ENCODE assay signal across 8 cellular contexts in genomic region chr16:85798283-85798776, GRCh38. TPM values are rescaled to one million over a fixed set of nuclear protein-coding genes. Genes with fewer than 3 reads are reported as not detected.
DNase-seq lines count a peak whose midpoint lies in the region; ATAC-seq and TF ChIP-seq lines count a peak whose summit lies in the region.

No MANE protein-coding gene starts in this region.

- DNase-seq in neural progenitor cell (ENCODE audit: low spot score), result peak; percentile 23
- no peak for DNase-seq in NCI-H82 treated with DMSO at 0.1 percent for 48 hours (lab: John Stamatoyannopoulos, UW; ENCODE audit: unreplicated experiment)
- no peak for DNase-seq in GM19238 (ENCODE audit: insufficient read length, low spot score)
- DNase-seq in NCI-H2227 (lab: John Stamatoyannopoulos, UW; ENCODE audit: unreplicated experiment), result no peak

- H3K9me3 Mint-ChIP-seq in neural progenitor cell, result no peaks in the 10 kb centered on the region

- no peak overlapping the region for H3K27ac Mint-ChIP-seq in neural progenitor cell

- H3F3A ChIP-seq in Loucy (ENCODE audit: low read depth) (no peaks in the 10 kb centered on the region), neural progenitor cell (ENCODE audit: low read depth) (peaks cover 9% of the 10 kb centered on the region)

- peaks cover 56% of the 10 kb centered on the region for H4K20me1 ChIP-seq in Loucy (ENCODE audit: insufficient read depth, low read length, poor library complexity, severe bottlenecking)
- H4K20me1 ChIP-seq in neural progenitor cell (ENCODE audit: low read depth), result peaks cover 56% of the 10 kb centered on the region

- TF ChIP-seq CTCF in C4-2B (conservative IDR thresholded peaks at IDR 0.05) (no peak), Loucy (conservative IDR thresholded peaks at IDR 0.05; ENCODE audit: low read length) (no peak), neural progenitor cell (IDR thresholded peaks at IDR 0.05) (no peak)

- H3K27me3 Mint-ChIP-seq in neural progenitor cell (ENCODE audit: insufficient read depth, low read depth), result peaks cover 2% of the 10 kb centered on the region

- H3K4me3 Mint-ChIP-seq in neural progenitor cell, result peak overlapping the region; percentile 89

- H3K4me1 ChIP-seq in Loucy (ENCODE audit: insufficient read depth, low read length, poor library complexity, severe bottlenecking) (peaks cover 45% of the 10 kb centered on the region), endocrine pancreas (ENCODE audit: control insufficient read depth, insufficient read depth, low read length) (peaks cover 4% of the 10 kb centered on the region), neural progenitor cell (no peaks in the 10 kb centered on the region)

- peaks cover 35% of the 10 kb centered on the region for H3K36me3 Mint-ChIP-seq in neural progenitor cell

- H2AFZ ChIP-seq in Loucy (ENCODE audit: low read length) (no peak overlapping the region), neural progenitor cell (replicated peaks) (no peak overlapping the region)

- H3K79me2 ChIP-seq in Loucy (ENCODE audit: insufficient read depth, low read length) (peaks cover 94% of the 10 kb centered on the region), neural progenitor cell (ENCODE audit: low read depth) (peaks cover 100% of the 10 kb centered on the region)

- no peaks in the 10 kb centered on the region for H3K9me2 ChIP-seq in Loucy (replicated peaks; ENCODE audit: low read depth, low read length)

- H3K4me1 Mint-ChIP-seq in neural progenitor cell, result peaks cover 28% of the 10 kb centered on the region

- peak overlapping the region; percentile 99 for H3K27ac ChIP-seq in C4-2B
- H3K27ac ChIP-seq in neural progenitor cell, result no peak overlapping the region

- H3K4me3 ChIP-seq in Loucy (ENCODE audit: low read length, poor library complexity, severe bottlenecking), result peak overlapping the region; percentile 99
- H3K4me3 ChIP-seq in endocrine pancreas (ENCODE audit: control insufficient read depth, insufficient read depth, low read length), result peak overlapping the region; percentile 89
- peak overlapping the region; percentile 88 for H3K4me3 ChIP-seq in neural progenitor cell

- H3K9ac ChIP-seq in Loucy (ENCODE audit: low read depth, low read length, poor library complexity, severe bottlenecking) (peak overlapping the region; percentile 97), endocrine pancreas (ENCODE audit: control insufficient read depth, insufficient read depth, low read length) (peak overlapping the region; percentile 91), neural progenitor cell (peak overlapping the region; percentile 88)

- H3K36me3 ChIP-seq in Loucy (ENCODE audit: insufficient read depth, low read length), result peaks cover 20% of the 10 kb centered on the region; the same call in 1 of the 2 replicates
- H3K36me3 ChIP-seq in endocrine pancreas (ENCODE audit: control insufficient read depth, insufficient read depth, low read length), result no peaks in the 10 kb centered on the region
- H3K36me3 ChIP-seq in neural progenitor cell, result peaks cover 4% of the 10 kb centered on the region

- peaks cover 10% of the 10 kb centered on the region for H3K27me3 ChIP-seq in Loucy (ENCODE audit: insufficient read depth, low read length, poor library complexity, severe bottlenecking)
- no peaks in the 10 kb centered on the region for H3K27me3 ChIP-seq in endocrine pancreas (ENCODE audit: control insufficient read depth, insufficient read depth, low read length)
- H3K27me3 ChIP-seq in neural progenitor cell, result no peaks in the 10 kb centered on the region

- H3K9me3 ChIP-seq in Loucy (ENCODE audit: insufficient read depth, low read depth, low read length) (no peaks in the 10 kb centered on the region), endocrine pancreas (ENCODE audit: control insufficient read depth, low read length) (no peaks in the 10 kb centered on the region), neural progenitor cell (ENCODE audit: low read depth) (no peaks in the 10 kb centered on the region)

- H3K4me2 ChIP-seq in Loucy (ENCODE audit: low read depth, low read length, poor library complexity, severe bottlenecking) (peak overlapping the region; percentile 97), neural progenitor cell (peak overlapping the region; percentile 84)

- no peak for ATAC-seq in GM21576 (IDR thresholded peaks at IDR 0.05; ENCODE audit: unreplicated experiment)

RNA-seq across cellular contexts. Expression of gene EMC8, which starts 1.0 kb away (rescaled TPM):
- total RNA-seq in neural progenitor cell (ENCODE audit: low replicate concordance), result 25.1 and 38.7 TPM in 2 replicates

RNA-seq across cellular contexts. Expression of gene COX4I1, which starts 1.2 kb away (rescaled TPM):
- total RNA-seq in neural progenitor cell (ENCODE audit: low replicate concordance), result 308 and 386 TPM in 2 replicates

RNA-seq across cellular contexts. Expression of gene C16orf74, which starts 47.4 kb away (rescaled TPM):
- total RNA-seq in neural progenitor cell (ENCODE audit: low replicate concordance), result 1.1 TPM in 1 of 2 replicates, not detected in the other
